Comparison of ENCODE assay signal across 2 cellular contexts in the genomic region with DNA sequence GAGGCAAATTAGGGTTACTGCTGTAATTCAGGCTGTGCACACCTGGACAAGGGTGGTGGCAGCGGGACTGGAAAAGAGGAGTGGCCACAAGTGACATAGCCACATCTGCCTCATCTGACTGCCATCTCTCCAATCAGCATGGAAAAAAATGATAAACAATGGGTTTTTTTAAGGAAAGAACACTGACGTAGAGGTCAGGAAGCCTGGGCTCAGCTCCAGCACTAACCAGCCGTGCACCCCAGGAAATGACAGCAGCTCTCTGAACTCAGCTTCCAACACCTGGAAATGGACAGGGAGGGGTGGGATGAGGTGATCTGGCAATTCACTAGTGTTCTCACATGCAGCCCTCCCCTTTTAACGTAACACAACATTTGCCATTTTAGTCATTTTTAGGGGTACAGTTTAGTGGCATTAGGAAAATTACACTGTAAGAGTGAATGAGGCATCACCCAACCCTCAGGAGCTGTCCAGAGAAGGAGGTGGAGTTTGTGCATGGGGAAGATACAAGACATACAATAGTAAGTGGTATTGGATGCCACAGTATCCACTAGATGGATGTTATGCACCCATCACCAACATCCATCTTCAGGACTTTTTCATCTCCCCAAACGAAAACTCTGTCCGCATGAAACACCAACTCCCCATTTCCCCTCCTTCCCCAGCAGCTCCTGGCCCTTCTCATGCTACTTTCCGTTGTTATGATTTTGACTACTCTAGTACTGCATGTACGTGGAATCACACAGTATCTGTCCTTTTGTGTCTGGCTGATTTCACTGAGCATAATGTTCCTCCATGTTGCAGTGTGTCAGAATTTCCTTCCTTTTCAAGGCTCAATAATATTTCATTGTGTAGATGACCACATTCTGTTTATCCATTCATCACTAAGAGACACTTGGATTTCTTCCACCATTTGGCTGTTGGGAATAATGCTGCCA.
A peak's percentile ranks its signal among the peaks of the same experiment; 100 is the strongest.
TF ChIP-seq lines count a peak whose summit lies in the region.

No MANE protein-coding gene starts in this region.

TF ChIP-seq in HepG2, 621 proteins besides CTCF, POLR2A, EP300 and RAD21:
- TF ChIP-seq ZNF674 (CRISPR knock-in tag; IDR thresholded peaks at IDR 0.05; ENCODE audit: low read depth) = no peak
- TF ChIP-seq GATA4 (IDR thresholded peaks at IDR 0.05; ENCODE audit: borderline replicate concordance, low read depth) = no peak
- TF ChIP-seq ZNF598 (CRISPR knock-in tag; IDR thresholded peaks at IDR 0.05; ENCODE audit: borderline replicate concordance) = no peak
- TF ChIP-seq TRIM24 (CRISPR knock-in tag; IDR thresholded peaks at IDR 0.05) = no peak
- no peak for TF ChIP-seq SMARCE1 (IDR thresholded peaks at IDR 0.05; ENCODE audit: borderline replicate concordance)
- TF ChIP-seq ZNF484 (CRISPR knock-in tag; IDR thresholded peaks at IDR 0.05; ENCODE audit: borderline replicate concordance, low read depth) = no peak
- no peak for TF ChIP-seq ZNF343 (CRISPR knock-in tag; IDR thresholded peaks at IDR 0.05)
- TF ChIP-seq, protein P1, sequence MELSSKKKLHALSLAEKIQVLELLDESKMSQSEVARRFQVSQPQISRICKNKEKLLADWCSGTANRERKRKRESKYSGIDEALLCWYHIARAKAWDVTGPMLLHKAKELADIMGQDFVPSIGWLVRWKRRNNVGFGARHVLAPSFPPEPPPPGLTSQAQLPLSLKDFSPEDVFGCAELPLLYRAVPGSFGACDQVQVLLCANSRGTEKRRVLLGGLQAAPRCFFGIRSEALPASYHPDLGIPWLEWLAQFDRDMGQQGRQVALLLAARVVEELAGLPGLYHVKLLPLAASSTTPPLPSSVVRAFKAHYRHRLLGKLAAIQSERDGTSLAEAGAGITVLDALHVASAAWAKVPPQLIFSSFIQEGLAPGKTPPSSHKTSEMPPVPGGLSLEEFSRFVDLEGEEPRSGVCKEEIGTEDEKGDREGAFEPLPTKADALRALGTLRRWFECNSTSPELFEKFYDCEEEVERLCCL (CRISPR knock-in tag; IDR thresholded peaks at IDR 0.05; ENCODE audit: borderline replicate concordance) = no peak

TF ChIP-seq in endothelial cell of umbilical vein, 7 proteins besides CTCF, POLR2A, EP300 and RAD21:
- peak; percentile 65 for TF ChIP-seq GATA2 (IDR thresholded peaks at IDR 0.05; ENCODE audit: insufficient read depth, insufficient read length, low read depth, low read length)
- no peak for TF ChIP-seq MYC (IDR thresholded peaks at IDR 0.05; ENCODE audit: low read depth, low read length)
- TF ChIP-seq POLR2AphosphoS5 (IDR thresholded peaks at IDR 0.05; ENCODE audit: insufficient read depth, low read depth, low read length) = peak; percentile 77
- TF ChIP-seq FOS (IDR thresholded peaks at IDR 0.05; ENCODE audit: borderline replicate concordance, insufficient read depth, low read length) = peak; percentile 54
- peak; percentile 69 for TF ChIP-seq JUN (IDR thresholded peaks at IDR 0.05; ENCODE audit: borderline replicate concordance, insufficient read depth, insufficient read length, low read depth)
